ENCODE assay signal across 1 cellular context in genomic region chr1:62436466-62437272, GRCh38.
TF ChIP-seq lines count a peak whose summit lies in the region.

Gene USP1, plus strand, starts transcription at chr1:62437049. Its CDS starts 2,819 bp downstream, at chr1:62439868.

TF ChIP-seq in HepG2, 621 proteins besides CTCF, POLR2A, EP300 and RAD21 (continued from another document and continues in another):
- TF ChIP-seq ZNF646 (CRISPR knock-in tag; IDR thresholded peaks at IDR 0.05) (no peak), MBNL3 (CRISPR knock-in tag; conservative IDR thresholded peaks at IDR 0.05) (no peak), IKZF1 (IDR thresholded peaks at IDR 0.05) (no peak), GABPB1 (CRISPR knock-in tag; IDR thresholded peaks at IDR 0.05) (peak; percentile 30), SMYD3 (CRISPR knock-in tag; IDR thresholded peaks at IDR 0.05) (no peak), ZBTB37 (CRISPR knock-in tag; IDR thresholded peaks at IDR 0.05) (no peak), SOX6 (IDR thresholded peaks at IDR 0.05) (no peak), SOX6 (CRISPR knock-in tag; IDR thresholded peaks at IDR 0.05) (peak; percentile 40), NFKB2 (CRISPR knock-in tag; IDR thresholded peaks at IDR 0.05; ENCODE audit: borderline replicate concordance) (0 out of 2 replicates have a peak, but pooled peaks have one; percentile 15), TBP (CRISPR knock-in tag; IDR thresholded peaks at IDR 0.05) (no peak), RFX3 (CRISPR knock-in tag; IDR thresholded peaks at IDR 0.05) (no peak), NFE2 (CRISPR knock-in tag; IDR thresholded peaks at IDR 0.05) (no peak), ZNF549 (CRISPR knock-in tag; IDR thresholded peaks at IDR 0.05) (no peak), ZNF180 (CRISPR knock-in tag; IDR thresholded peaks at IDR 0.05; ENCODE audit: borderline replicate concordance, low read depth) (no peak; the same call in 1 of the 2 replicates), ZNF558 (CRISPR knock-in tag; IDR thresholded peaks at IDR 0.05; ENCODE audit: borderline replicate concordance) (peak; percentile 21; the same call in 1 of the 2 replicates), ZNF562 (CRISPR knock-in tag; IDR thresholded peaks at IDR 0.05; ENCODE audit: borderline replicate concordance) (no peak), ZNF720 (CRISPR knock-in tag; IDR thresholded peaks at IDR 0.05) (no peak), MXD1 (CRISPR knock-in tag; IDR thresholded peaks at IDR 0.05) (peak; percentile 47; the same call in 1 of the 2 replicates), YEATS2 (CRISPR knock-in tag; IDR thresholded peaks at IDR 0.05; ENCODE audit: borderline replicate concordance) (peak; percentile 75), ARID4A (CRISPR knock-in tag; IDR thresholded peaks at IDR 0.05; ENCODE audit: borderline replicate concordance) (peak; percentile 76), HDAC2 (CRISPR knock-in tag; IDR thresholded peaks at IDR 0.05) (0 out of 2 replicates have a peak, but pooled peaks have one; percentile 50), ZNF251 (CRISPR knock-in tag; IDR thresholded peaks at IDR 0.05) (0 out of 2 replicates have a peak, but pooled peaks have one; percentile 19), NCOA2 (CRISPR knock-in tag; IDR thresholded peaks at IDR 0.05) (peak; percentile 41; the same call in 1 of the 2 replicates), ZNF800 (CRISPR knock-in tag; IDR thresholded peaks at IDR 0.05) (peak; percentile 22; the same call in 1 of the 2 replicates), RBAK (CRISPR knock-in tag; IDR thresholded peaks at IDR 0.05) (no peak), TAF1 (CRISPR knock-in tag; IDR thresholded peaks at IDR 0.05) (peak; percentile 73), PAX8 (CRISPR knock-in tag; IDR thresholded peaks at IDR 0.05; ENCODE audit: borderline replicate concordance) (no peak; the same call in 1 of the 2 replicates), RAD51 (IDR thresholded peaks at IDR 0.05; ENCODE audit: borderline replicate concordance) (no peak), ZNF782 (CRISPR knock-in tag; IDR thresholded peaks at IDR 0.05; ENCODE audit: borderline replicate concordance) (no peak; the same call in 1 of the 2 replicates), ATF3 (CRISPR knock-in tag; IDR thresholded peaks at IDR 0.05) (no peak), RNF2 (conservative IDR thresholded peaks at IDR 0.05; ENCODE audit: low read depth) (peak; percentile 59; the same call in 1 of the 2 replicates)
- TF ChIP-seq, protein P1, sequence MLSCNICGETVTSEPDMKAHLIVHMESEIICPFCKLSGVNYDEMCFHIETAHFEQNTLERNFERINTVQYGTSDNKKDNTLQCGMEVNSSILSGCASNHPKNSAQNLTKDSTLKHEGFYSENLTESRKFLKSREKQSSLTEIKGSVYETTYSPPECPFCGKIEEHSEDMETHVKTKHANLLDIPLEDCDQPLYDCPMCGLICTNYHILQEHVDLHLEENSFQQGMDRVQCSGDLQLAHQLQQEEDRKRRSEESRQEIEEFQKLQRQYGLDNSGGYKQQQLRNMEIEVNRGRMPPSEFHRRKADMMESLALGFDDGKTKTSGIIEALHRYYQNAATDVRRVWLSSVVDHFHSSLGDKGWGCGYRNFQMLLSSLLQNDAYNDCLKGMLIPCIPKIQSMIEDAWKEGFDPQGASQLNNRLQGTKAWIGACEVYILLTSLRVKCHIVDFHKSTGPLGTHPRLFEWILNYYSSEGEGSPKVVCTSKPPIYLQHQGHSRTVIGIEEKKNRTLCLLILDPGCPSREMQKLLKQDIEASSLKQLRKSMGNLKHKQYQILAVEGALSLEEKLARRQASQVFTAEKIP (CRISPR knock-in tag; IDR thresholded peaks at IDR 0.05; ENCODE audit: borderline replicate concordance) = no peak
- TF ChIP-seq, protein P2, sequence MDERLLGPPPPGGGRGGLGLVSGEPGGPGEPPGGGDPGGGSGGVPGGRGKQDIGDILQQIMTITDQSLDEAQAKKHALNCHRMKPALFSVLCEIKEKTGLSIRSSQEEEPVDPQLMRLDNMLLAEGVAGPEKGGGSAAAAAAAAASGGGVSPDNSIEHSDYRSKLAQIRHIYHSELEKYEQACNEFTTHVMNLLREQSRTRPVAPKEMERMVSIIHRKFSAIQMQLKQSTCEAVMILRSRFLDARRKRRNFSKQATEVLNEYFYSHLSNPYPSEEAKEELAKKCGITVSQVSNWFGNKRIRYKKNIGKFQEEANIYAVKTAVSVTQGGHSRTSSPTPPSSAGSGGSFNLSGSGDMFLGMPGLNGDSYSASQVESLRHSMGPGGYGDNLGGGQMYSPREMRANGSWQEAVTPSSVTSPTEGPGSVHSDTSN (CRISPR knock-in tag; IDR thresholded peaks at IDR 0.05) = no peak
- TF ChIP-seq, protein P3, sequence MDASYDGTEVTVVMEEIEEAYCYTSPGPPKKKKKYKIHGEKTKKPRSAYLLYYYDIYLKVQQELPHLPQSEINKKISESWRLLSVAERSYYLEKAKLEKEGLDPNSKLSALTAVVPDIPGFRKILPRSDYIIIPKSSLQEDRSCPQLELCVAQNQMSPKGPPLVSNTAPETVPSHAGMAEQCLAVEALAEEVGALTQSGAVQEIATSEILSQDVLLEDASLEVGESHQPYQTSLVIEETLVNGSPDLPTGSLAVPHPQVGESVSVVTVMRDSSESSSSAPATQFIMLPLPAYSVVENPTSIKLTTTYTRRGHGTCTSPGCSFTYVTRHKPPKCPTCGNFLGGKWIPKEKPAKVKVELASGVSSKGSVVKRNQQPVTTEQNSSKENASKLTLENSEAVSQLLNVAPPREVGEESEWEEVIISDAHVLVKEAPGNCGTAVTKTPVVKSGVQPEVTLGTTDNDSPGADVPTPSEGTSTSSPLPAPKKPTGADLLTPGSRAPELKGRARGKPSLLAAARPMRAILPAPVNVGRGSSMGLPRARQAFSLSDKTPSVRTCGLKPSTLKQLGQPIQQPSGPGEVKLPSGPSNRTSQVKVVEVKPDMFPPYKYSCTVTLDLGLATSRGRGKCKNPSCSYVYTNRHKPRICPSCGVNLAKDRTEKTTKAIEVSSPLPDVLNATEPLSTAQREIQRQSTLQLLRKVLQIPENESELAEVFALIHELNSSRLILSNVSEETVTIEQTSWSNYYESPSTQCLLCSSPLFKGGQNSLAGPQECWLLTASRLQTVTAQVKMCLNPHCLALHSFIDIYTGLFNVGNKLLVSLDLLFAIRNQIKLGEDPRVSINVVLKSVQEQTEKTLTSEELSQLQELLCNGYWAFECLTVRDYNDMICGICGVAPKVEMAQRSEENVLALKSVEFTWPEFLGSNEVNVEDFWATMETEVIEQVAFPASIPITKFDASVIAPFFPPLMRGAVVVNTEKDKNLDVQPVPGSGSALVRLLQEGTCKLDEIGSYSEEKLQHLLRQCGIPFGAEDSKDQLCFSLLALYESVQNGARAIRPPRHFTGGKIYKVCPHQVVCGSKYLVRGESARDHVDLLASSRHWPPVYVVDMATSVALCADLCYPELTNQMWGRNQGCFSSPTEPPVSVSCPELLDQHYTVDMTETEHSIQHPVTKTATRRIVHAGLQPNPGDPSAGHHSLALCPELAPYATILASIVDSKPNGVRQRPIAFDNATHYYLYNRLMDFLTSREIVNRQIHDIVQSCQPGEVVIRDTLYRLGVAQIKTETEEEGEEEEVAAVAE (CRISPR knock-in tag; IDR thresholded peaks at IDR 0.05; ENCODE audit: borderline replicate concordance) = 0 out of 2 replicates have a peak, but pooled peaks have one; percentile 61
